ENCODE assay signal across 1 cellular context in genomic region chr6:84086545-84087429, GRCh38.
TF ChIP-seq lines count a peak whose summit lies in the region.

No MANE protein-coding gene starts in this region.

TF ChIP-seq in GM23338, 12 proteins besides CTCF, POLR2A, EP300 and RAD21 (continued from another document):
- no peak for TF ChIP-seq ZNF462 (CRISPR knock-in tag; IDR thresholded peaks at IDR 0.05)
